Comparison of ENCODE assay signal across 1 cellular context in genomic region chr11:12854829-12855228, GRCh38.
TF ChIP-seq lines count a peak whose summit lies in the region.

No MANE protein-coding gene starts in this region.

TF ChIP-seq in HepG2, 621 proteins besides CTCF, POLR2A, EP300 and RAD21 (continued from another document):
- TF ChIP-seq HDAC2 (CRISPR knock-in tag; IDR thresholded peaks at IDR 0.05) (peak; percentile 27; the same call in 1 of the 2 replicates), BCL6 (CRISPR knock-in tag; IDR thresholded peaks at IDR 0.05) (0 out of 2 replicates have a peak, but pooled peaks have one; percentile 8), ZNF83 (CRISPR knock-in tag; IDR thresholded peaks at IDR 0.05; ENCODE audit: borderline replicate concordance) (no peak), RXRB (CRISPR knock-in tag; IDR thresholded peaks at IDR 0.05; ENCODE audit: borderline replicate concordance) (no peak), AHDC1 (CRISPR knock-in tag; IDR thresholded peaks at IDR 0.05; ENCODE audit: borderline replicate concordance) (peak; percentile 51; the same call in 1 of the 2 replicates), AGO1 (IDR thresholded peaks at IDR 0.05; ENCODE audit: low read depth, low read length, poor library complexity, severe bottlenecking) (no peak), ZNF770 (CRISPR knock-in tag; IDR thresholded peaks at IDR 0.05) (peak; percentile 8; the same call in 1 of the 2 replicates), TARDBP (CRISPR knock-in tag; IDR thresholded peaks at IDR 0.05) (0 out of 2 replicates have a peak, but pooled peaks have one; percentile 40), GMEB1 (CRISPR knock-in tag; IDR thresholded peaks at IDR 0.05; ENCODE audit: borderline replicate concordance) (no peak), ZNF362 (CRISPR knock-in tag; IDR thresholded peaks at IDR 0.05; ENCODE audit: borderline replicate concordance) (peak; percentile 16; the same call in 1 of the 2 replicates), HNF1A (IDR thresholded peaks at IDR 0.05; ENCODE audit: low read depth) (peak; percentile 75), HNF1A (CRISPR knock-in tag; IDR thresholded peaks at IDR 0.05; ENCODE audit: borderline replicate concordance) (peak; percentile 73; the same call in 1 of the 2 replicates), CREM (IDR thresholded peaks at IDR 0.05) (no peak), CREM (CRISPR knock-in tag; IDR thresholded peaks at IDR 0.05) (no peak), RARG (CRISPR knock-in tag; IDR thresholded peaks at IDR 0.05; ENCODE audit: low read depth) (no peak), ELF3 (CRISPR knock-in tag; IDR thresholded peaks at IDR 0.05) (0 out of 2 replicates have a peak, but pooled peaks have one; percentile 14), DNMT3B (CRISPR knock-in tag; conservative IDR thresholded peaks at IDR 0.05) (no peak), PITX1 (CRISPR knock-in tag; IDR thresholded peaks at IDR 0.05) (0 out of 2 replicates have a peak, but pooled peaks have one; percentile 18), ZNF652 (CRISPR knock-in tag; IDR thresholded peaks at IDR 0.05; ENCODE audit: borderline replicate concordance, low read depth) (peak; percentile 85)
